In genomic region chrX:45063319-45064095, GRCh38 we compare ENCODE assay signal across 23 cellular contexts.
DNase-seq lines count a peak whose midpoint lies in the region; ATAC-seq and TF ChIP-seq lines count a peak whose summit lies in the region.
"Had no signal": no experiment of that assay in that cellular context is flagged by ENCODE, and none has a peak within 500 bp of the region (broad histone marks: within the 10 kb centered on the region; RNA-seq: fewer than 3 reads in every experiment).

No MANE protein-coding gene starts in this region.

- no peak overlapping the region for H2BK5ac ChIP-seq in IMR-90 (ENCODE audit: low read depth, low read length, poor library complexity, severe bottlenecking)

- no peak overlapping the region for H3K23ac ChIP-seq in IMR-90 (ENCODE audit: low read depth, low read length)

- H3K36me3 ChIP-seq in IMR-90 (ENCODE audit: control insufficient read depth, insufficient read depth, low read length) (peaks cover 15% of the 10 kb centered on the region), mammary epithelial cell (ENCODE audit: insufficient read depth, low read length) (peaks cover 25% of the 10 kb centered on the region), kidney epithelial cell (ENCODE audit: control insufficient read depth, insufficient read depth, low read length) (no peaks in the 10 kb centered on the region)

- H3K56ac ChIP-seq in IMR-90 (ENCODE audit: extremely low read depth, insufficient read depth, low read length), result no peak overlapping the region

- TF ChIP-seq RAD21 in IMR-90 (IDR thresholded peaks at IDR 0.05; ENCODE audit: low read length), result no peak

- H4K8ac ChIP-seq in IMR-90 (ENCODE audit: low read depth in 2 of 2, low read length in 2 of 2), result no peak overlapping the region

- H4K20me1 ChIP-seq in IMR-90 (ENCODE audit: insufficient read depth, low read length), result no peaks in the 10 kb centered on the region
- no peaks in the 10 kb centered on the region for H4K20me1 ChIP-seq in mammary epithelial cell (ENCODE audit: insufficient read depth, low read length)

- H3K79me1 ChIP-seq in IMR-90 (ENCODE audit: low read depth in 1 of 2, low read length in 2 of 2), result peaks cover 3 to 6% of the 10 kb centered on the region in 2 experiments; a peak in 2 of 4 replicates

- no peak for TF ChIP-seq CTCF in C4-2B (conservative IDR thresholded peaks at IDR 0.05)
- no peak for TF ChIP-seq CTCF in IMR-90 (conservative IDR thresholded peaks at IDR 0.05; ENCODE audit: low read depth, low read length)
- no peak for TF ChIP-seq CTCF in mammary epithelial cell (conservative IDR thresholded peaks at IDR 0.05 in 1 of 2, IDR thresholded peaks at IDR 0.05 in 1 of 2; ENCODE audit: extremely low read depth in 1 of 2, insufficient read depth in 1 of 2, low read depth in 1 of 2, low read length in 2 of 2)
- TF ChIP-seq CTCF in kidney epithelial cell (IDR thresholded peaks at IDR 0.05; ENCODE audit: insufficient read depth, low read length, poor library complexity, severe bottlenecking), result no peak

- no peak overlapping the region for H2BK120ac ChIP-seq in IMR-90 (ENCODE audit: low read depth, low read length)

- H4K5ac ChIP-seq in IMR-90 (ENCODE audit: low read depth, low read length), result no peak overlapping the region

- no peaks in the 10 kb centered on the region; the same call in 1 of the 2 replicates for H3K9me1 ChIP-seq in IMR-90 (ENCODE audit: insufficient read depth, low read length)

- H4K91ac ChIP-seq in IMR-90 (ENCODE audit: insufficient read depth, low read depth, low read length), result no peak overlapping the region

- CTCF ChIA-PET in IMR-90 (lab: Yijun Ruan, JAX), result no interaction called here
- CTCF ChIA-PET in mammary epithelial cell (lab: Charles Lee; ENCODE audit: low non-redundant PET), result no interaction called here

- DNase-seq in IMR-90 (peak; percentile 7), mammary epithelial cell (peak; percentile 63), kidney epithelial cell (ENCODE audit: low read depth) (peak; percentile 5), COLO668 (lab: John Stamatoyannopoulos, UW; ENCODE audit: unreplicated experiment) (no peak)
- no peak for DNase-seq in activated CD8-positive, alpha-beta memory T cell treated with anti-CD3 and anti-CD28 coated beads for 24 hours
- DNase-seq: activated CD4-positive, alpha-beta memory T cell treated with anti-CD3 and anti-CD28 coated beads for 36 hours; activated naive CD8-positive, alpha-beta T cell treated with anti-CD3 and anti-CD28 coated beads, Interleukin-2, amount 10 ng/mL, durations not matched to agents 7 days and 5 days; endodermal cell; foreskin fibroblast; left colon; MV-4-11; NCI-H2029 treated with DMSO at 0.1 percent for 48 hours; NCI-H446 treated with DMSO at 0.1 percent for 48 hours; right cardiac atrium; stimulated activated CD4-positive, alpha-beta T cell treated with anti-CD3 and anti-CD28 coated beads, Interleukin-15, amount 100 ng/mL, for 24 hours; stimulated activated naive CD4-positive, alpha-beta T cell treated with Interleukin-2 at 50 U/mL for 16 hours; T-cell; transverse colon had no signal

- no peak for TF ChIP-seq POLR2A in IMR-90 (IDR thresholded peaks at IDR 0.05; ENCODE audit: low read depth, low read length)

- H3K27ac ChIP-seq in C4-2B (peak overlapping the region; percentile 76), IMR-90 (ENCODE audit: insufficient read depth, low read length) (no peak overlapping the region), mammary epithelial cell (ENCODE audit: insufficient read depth, low read depth, low read length) (no peak overlapping the region)
- H3K27ac ChIP-seq: HL-60, neutrophil, transverse colon had no signal

- H3K79me2 ChIP-seq in mammary epithelial cell (ENCODE audit: insufficient read depth, low read length), result peaks cover 14% of the 10 kb centered on the region

- no peak overlapping the region for H3K9ac ChIP-seq in IMR-90 (ENCODE audit: low read depth, low read length)
- H3K9ac ChIP-seq in mammary epithelial cell (ENCODE audit: insufficient read depth, low read length), result no peak overlapping the region

- H3K4me3 ChIP-seq in IMR-90 (ENCODE audit: insufficient read depth, low read depth, low read length), result no peak overlapping the region
- H3K4me3 ChIP-seq in mammary epithelial cell (replicated peaks in 1 of 3; ENCODE audit: insufficient read depth in 1 of 3, low read depth in 2 of 3, low read length in 3 of 3), result no peak overlapping the region
- no peak overlapping the region for H3K4me3 ChIP-seq in kidney epithelial cell (ENCODE audit: low read depth, low read length)
- H3K4me3 ChIP-seq: transverse colon had no signal

- H3K27me3 ChIP-seq in IMR-90 (ENCODE audit: control insufficient read depth, insufficient read depth, low read length) (no peaks in the 10 kb centered on the region), mammary epithelial cell (ENCODE audit: insufficient read depth, low read length) (no peaks in the 10 kb centered on the region), kidney epithelial cell (ENCODE audit: control insufficient read depth, insufficient read depth, low read length) (no peaks in the 10 kb centered on the region)
- H3K27me3 ChIP-seq: neutrophil, transverse colon had no signal

- in situ Hi-C loops in IMR-90 (cut with MboI; ENCODE audit: low sequenced_read_pairs), result loop anchor here (10.0 to 25.0 kb wide), 3 partner anchors 61 to 1101 kb away; partner anchors contain the start of gene NDP
- in situ Hi-C loops in mammary epithelial cell (cut with MboI; ENCODE audit: low sequenced_read_pairs in 2 of 2), result no loop called here

- no peaks in the 10 kb centered on the region; the same call in 1 of the 2 replicates for H3K4me1 ChIP-seq in IMR-90 (ENCODE audit: control insufficient read depth, insufficient read depth, low read length)
- H3K4me1 ChIP-seq in mammary epithelial cell (ENCODE audit: insufficient read depth, low read length), result no peaks in the 10 kb centered on the region
- H3K4me1 ChIP-seq: transverse colon had no signal

- BruUV-seq in IMR-90 (replicated peaks; lab: Mats Ljungman, UMichigan), result no TSS peak
- no TSS peak for BruUV-seq in mammary epithelial cell (replicated peaks; lab: Mats Ljungman, UMichigan)

- no peak overlapping the region for H2BK15ac ChIP-seq in IMR-90 (ENCODE audit: low read depth, low read length)

- H3K14ac ChIP-seq in IMR-90 (replicated peaks; ENCODE audit: low read depth, low read length), result no peak overlapping the region

- H3K4ac ChIP-seq in IMR-90 (ENCODE audit: low read depth, low read length), result no peak overlapping the region

- intact Hi-C loops in IMR-90 (cut with micrococcal nuclease) (no loop called here), mammary epithelial cell (cut with micrococcal nuclease) (loop anchor here (10.0 kb wide), 1 partner anchor 109 kb away; no protein-coding TSS in a partner anchor)

- no peak overlapping the region; the same call in 1 of the 2 replicates for H2AK5ac ChIP-seq in IMR-90 (ENCODE audit: low read depth, low read length)

- no peak overlapping the region for H3K18ac ChIP-seq in IMR-90 (ENCODE audit: low read depth, low read length)

- no peak overlapping the region for H2BK20ac ChIP-seq in IMR-90 (ENCODE audit: low read depth, low read length)

- ATAC-seq in IMR-90 (ENCODE audit: low read depth) (no peak), GM19035 (IDR thresholded peaks at IDR 0.05; ENCODE audit: unreplicated experiment) (no peak), HG03039 (IDR thresholded peaks at IDR 0.05; ENCODE audit: unreplicated experiment) (no peak)
- ATAC-seq: left colon, right cardiac atrium, T-cell had no signal

- WGBS in IMR-90 (ENCODE audit: extremely low coverage in 2 of 2, insufficient read length in 1 of 2), 2 experiments, result 83% methylated on average over 1 of the region's 11 CpGs; no CpG with 5 or more reads in 1 of the 2 experiments
- WGBS in mammary epithelial cell (ENCODE audit: low coverage, missing lambda C conversion rate), result 85% methylated on average over 11 of the region's 11 CpGs

- dilution Hi-C loops in IMR-90 (cut with HindIII; ENCODE audit: low sequenced_read_pairs, unreplicated experiment), result no loop called here
- dilution Hi-C loops in mammary epithelial cell (cut with HindIII; ENCODE audit: low sequenced_read_pairs), result no loop called here

- H2AK9ac ChIP-seq in IMR-90 (replicated peaks; ENCODE audit: low read depth, low read length, poor library complexity), result peak overlapping the region; percentile 5

- no peak overlapping the region for H2AFZ ChIP-seq in IMR-90 (replicated peaks; ENCODE audit: low read length, poor library complexity)
- H2AFZ ChIP-seq in mammary epithelial cell (ENCODE audit: low read depth, low read length), result no peak overlapping the region

- no peak overlapping the region for H3K4me2 ChIP-seq in IMR-90 (ENCODE audit: low read depth, low read length)
- no peak overlapping the region for H3K4me2 ChIP-seq in mammary epithelial cell (ENCODE audit: insufficient read depth, low read depth, low read length)

- H3K9me3 ChIP-seq in IMR-90 (ENCODE audit: control insufficient read depth, insufficient read depth, low read length), result no peaks in the 10 kb centered on the region
- H3K9me3 ChIP-seq in mammary epithelial cell (replicated peaks; ENCODE audit: insufficient read depth, low read length), result no peaks in the 10 kb centered on the region
- H3K9me3 ChIP-seq: neutrophil, transverse colon had no signal

- POLR2A ChIA-PET in IMR-90 (lab: Charles Lee; ENCODE audit: unreplicated experiment), result no interaction called here

TF ChIP-seq in IMR-90, 13 proteins besides CTCF, POLR2A, EP300 and RAD21:
- TF ChIP-seq ELK1 (IDR thresholded peaks at IDR 0.05; ENCODE audit: borderline replicate concordance, low read depth, low read length) (no peak), SMC3 (IDR thresholded peaks at IDR 0.05; ENCODE audit: low read depth, low read length) (no peak), RFX5 (IDR thresholded peaks at IDR 0.05; ENCODE audit: low read depth, low read length) (no peak)

Comparison
In these comparisons a context has a peak if more than half of its experiments do, and no peak if none do; other contexts are left out.
1. DNase-seq: peak in IMR-90 (single experiment), mammary epithelial cell (single experiment) and kidney epithelial cell (single experiment); none in activated CD8-positive, alpha-beta memory T cell treated with anti-CD3 and anti-CD28 coated beads for 24 hours (single experiment) and COLO668 (single experiment).